ENCODE assay signal across 8 cellular contexts in genomic region chr15:57559875-57560274, GRCh38. TPM values are rescaled to one million over a fixed set of nuclear protein-coding genes. Genes with fewer than 3 reads are reported as not detected.
DNase-seq lines count a peak whose midpoint lies in the region; ATAC-seq, FAIRE-seq and TF ChIP-seq lines count a peak whose summit lies in the region.

No MANE protein-coding gene starts in this region.

- H3K27me3 ChIP-seq in Loucy (ENCODE audit: insufficient read depth, low read length, poor library complexity, severe bottlenecking): no peaks in the 10 kb centered on the region
- H3K27me3 ChIP-seq in WERI-Rb-1 (ENCODE audit: insufficient read depth, low read depth, severe bottlenecking): no peaks in the 10 kb centered on the region
- H3K27me3 ChIP-seq in bronchial epithelial cell (ENCODE audit: control insufficient read depth, insufficient read depth, low read length): no peaks in the 10 kb centered on the region
- no peaks in the 10 kb centered on the region for H3K27me3 ChIP-seq in left lung

- peak; percentile 64 for FAIRE-seq in bronchial epithelial cell (lab: Jason Lieb, UNC)

- H4K20me1 ChIP-seq in Loucy (ENCODE audit: insufficient read depth, low read length, poor library complexity, severe bottlenecking): no peaks in the 10 kb centered on the region

- no peaks in the 10 kb centered on the region for H3K79me2 ChIP-seq in Loucy (ENCODE audit: insufficient read depth, low read length)

- no peak overlapping the region for H3K4me2 ChIP-seq in Loucy (ENCODE audit: low read depth, low read length, poor library complexity, severe bottlenecking)

- TF ChIP-seq CTCF in GM12864 (IDR thresholded peaks at IDR 0.05; ENCODE audit: low read depth, low read length, missing control alignments): peak; percentile 95
- TF ChIP-seq CTCF in Loucy (conservative IDR thresholded peaks at IDR 0.05; ENCODE audit: low read length): peak; percentile 95
- TF ChIP-seq CTCF in WERI-Rb-1 (IDR thresholded peaks at IDR 0.05; ENCODE audit: low read depth, low read length): peak; percentile 86
- peak; percentile 89 for TF ChIP-seq CTCF in bronchial epithelial cell (IDR thresholded peaks at IDR 0.05; ENCODE audit: insufficient read depth, low read length, severe bottlenecking)
- TF ChIP-seq CTCF in left lung (IDR thresholded peaks at IDR 0.05): peak; percentile 80 to 83

- intact Hi-C loops in left lung (cut with DNase I): no loop called here

- DNase-seq in GM12864 (ENCODE audit: low read depth): no peak
- DNase-seq in WERI-Rb-1: peak; percentile 83
- peak; percentile 56 for DNase-seq in bronchial epithelial cell (ENCODE audit: low read depth)
- peak in 1 of 2 donors; percentile 60 for DNase-seq in left lung
- peak; percentile 66 to 80 for DNase-seq in stimulated activated CD4-positive, alpha-beta T cell treated with anti-CD3 and anti-CD28 coated beads, Interleukin-4, amount 100 ng/mL, for 48 hours (ENCODE audit: low read depth in 2 of 2)

- no peak overlapping the region for H3K9ac ChIP-seq in Loucy (ENCODE audit: low read depth, low read length, poor library complexity, severe bottlenecking)

- H2AFZ ChIP-seq in Loucy (ENCODE audit: low read length): no peak overlapping the region

- H3K4me3 ChIP-seq in GM12864 (ENCODE audit: low read depth, low read length) (no peak overlapping the region), Loucy (ENCODE audit: low read length, poor library complexity, severe bottlenecking) (no peak overlapping the region), WERI-Rb-1 (ENCODE audit: low read depth, low read length) (no peak overlapping the region), bronchial epithelial cell (ENCODE audit: low read depth, low read length) (no peak overlapping the region), left lung (no peak overlapping the region)

- H3K36me3 ChIP-seq in Loucy (ENCODE audit: insufficient read depth, low read length) (no peaks in the 10 kb centered on the region), WERI-Rb-1 (no peaks in the 10 kb centered on the region), bronchial epithelial cell (ENCODE audit: control insufficient read depth, insufficient read depth, low read length) (no peaks in the 10 kb centered on the region), left lung (no peaks in the 10 kb centered on the region)

- H3K4me1 ChIP-seq in Loucy (ENCODE audit: insufficient read depth, low read length, poor library complexity, severe bottlenecking) (no peaks in the 10 kb centered on the region), left lung (peaks cover 2 to 7% of the 10 kb centered on the region in 2 donors)

- H3K27ac ChIP-seq in WERI-Rb-1 (no peak overlapping the region), left lung (no peak overlapping the region)

- ATAC-seq in left lung (peak; percentile 86), GM19455 (IDR thresholded peaks at IDR 0.05; ENCODE audit: unreplicated experiment) (no peak), HG03432 (IDR thresholded peaks at IDR 0.05; ENCODE audit: unreplicated experiment) (no peak)

- H3K9me3 ChIP-seq in Loucy (ENCODE audit: insufficient read depth, low read depth, low read length): no peaks in the 10 kb centered on the region
- H3K9me3 ChIP-seq in WERI-Rb-1 (ENCODE audit: severe bottlenecking): peaks cover 11% of the 10 kb centered on the region
- no peaks in the 10 kb centered on the region for H3K9me3 ChIP-seq in left lung

- no peaks in the 10 kb centered on the region for H3F3A ChIP-seq in Loucy (ENCODE audit: low read depth)

- no peaks in the 10 kb centered on the region for H3K9me2 ChIP-seq in Loucy (replicated peaks; ENCODE audit: low read depth, low read length)

RNA-seq across cellular contexts. Expression of gene MYZAP, which starts 31.8 kb away (rescaled TPM):
- 2.4 and 4.2 TPM in 2 replicates for total RNA-seq in bronchial epithelial cell
- total RNA-seq in left lung: 10 to 100 TPM; 17.1 to 20.0 TPM
